10 cellular contexts compared by ENCODE assay signal in genomic region chr7:64892116-64892515, GRCh38.
"Had no signal": no experiment of that assay in that cellular context is flagged by ENCODE, and none has a peak within 500 bp of the region (broad histone marks: within the 10 kb centered on the region; RNA-seq: fewer than 3 reads in every experiment).

No MANE protein-coding gene starts in this region.

- H3K4me3 ChIP-seq: hepatocyte, stomach, transverse colon had no signal

- DNase-seq: activated CD4-positive, alpha-beta memory T cell treated with anti-CD3 and anti-CD28 coated beads for 36 hours; activated gamma-delta T cell; activated T-cell treated with anti-CD3 and anti-CD28 coated beads, Interleukin-2, amount 50 U/mL, for 4 hours; kidney glomerular epithelial cell; mesendoderm; nephron progenitor cell; stomach; transverse colon had no signal

- H3K9me3 ChIP-seq: stomach, transverse colon had no signal

- H3K36me3 ChIP-seq: transverse colon had no signal

- H3K27ac ChIP-seq: hepatocyte, stomach, transverse colon, VCaP had no signal
